9 cellular contexts compared by ENCODE assay signal in the genomic region with DNA sequence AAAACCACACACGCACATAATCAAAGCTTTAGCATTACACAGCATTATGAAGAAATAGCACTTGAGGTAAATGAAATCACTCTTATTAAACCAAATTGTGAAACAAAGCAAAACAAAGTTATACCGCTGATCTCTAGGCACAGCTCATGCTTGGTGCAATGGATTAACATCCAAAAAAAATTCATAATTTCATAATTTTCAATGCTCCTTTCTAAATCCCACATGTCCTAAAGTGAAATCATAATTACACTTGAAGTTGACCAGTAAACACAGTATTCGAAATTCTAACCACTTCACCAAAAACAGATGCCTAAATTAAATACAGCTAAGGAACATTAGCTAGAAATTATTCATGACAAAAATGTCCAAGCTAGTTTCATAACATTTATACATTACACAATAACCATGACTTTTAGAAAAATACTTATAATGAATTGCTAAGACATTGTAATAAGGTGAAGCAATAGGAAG. TPM values are rescaled to one million over a fixed set of nuclear protein-coding genes. Genes with fewer than 3 reads are reported as not detected.
A peak's percentile ranks its signal among the peaks of the same experiment; 100 is the strongest.
DNase-seq lines count a peak whose midpoint lies in the region; ATAC-seq, FAIRE-seq and TF ChIP-seq lines count a peak whose summit lies in the region.
"Had no signal": no experiment of that assay in that cellular context is flagged by ENCODE, and none has a peak within 500 bp of the region (broad histone marks: within the 10 kb centered on the region; RNA-seq: fewer than 3 reads in every experiment).

No MANE protein-coding gene starts in this region.

- peaks cover 27% of the 10 kb centered on the region for H3K79me2 ChIP-seq in PC-9 (ENCODE audit: low read depth)

- CTCF ChIA-PET in PC-9 (lab: Charles Lee) = interaction anchor here (0.7 to 1.0 kb wide), 3 partner anchors 35 to 189 kb away, joined by 3 to 5 read pairs (median 3); a partner anchor contains a TSS

- peaks cover 58% of the 10 kb centered on the region for H3K4me1 Mint-ChIP-seq in stimulated activated effector memory CD8-positive, alpha-beta T cell treated with anti-CD3 and anti-CD28 coated beads, Interleukin-12 subunit alpha, Interleukin-12 subunit beta, amount 100 ng/mL, for 72 hours

- no peak overlapping the region for H2BK5ac ChIP-seq in neuronal stem cell (ENCODE audit: low read length)

- no TSS peak for BruUV-seq in PC-9 (replicated peaks; lab: Mats Ljungman, UMichigan)

- H3K18ac ChIP-seq in neuronal stem cell (ENCODE audit: low read length) = no peak overlapping the region

- no peaks in the 10 kb centered on the region for H4K20me1 ChIP-seq in PC-9 (ENCODE audit: insufficient read depth)

- H3K4me2 ChIP-seq in PC-9 (peak overlapping the region; percentile 81), neuronal stem cell (ENCODE audit: insufficient read depth, low read length, poor library complexity, severe bottlenecking) (no peak overlapping the region)

- H3K4ac ChIP-seq in neuronal stem cell (ENCODE audit: low read length) = no peak overlapping the region

- H2BK15ac ChIP-seq in neuronal stem cell (ENCODE audit: low read length) = no peak overlapping the region

- H3K4me3 ChIP-seq in PC-9 (peak overlapping the region; percentile 82), neuronal stem cell (ENCODE audit: low read length in 2 of 2) (no peak overlapping the region)

- H3K23ac ChIP-seq in neuronal stem cell (ENCODE audit: low read depth, low read length, poor library complexity) = no peak overlapping the region

- H3K9me2 ChIP-seq in PC-9 (ENCODE audit: insufficient read depth) = no peaks in the 10 kb centered on the region

- H3K14ac ChIP-seq in neuronal stem cell (ENCODE audit: low read length) = no peak overlapping the region

- DNase-seq in GM18507 (ENCODE audit: extremely low spot score, insufficient read length, low read depth) = no peak
- peak in 1 of 2 experiments; percentile 34 for DNase-seq in PC-9
- DNase-seq in fibroblast of gingiva (ENCODE audit: low read depth) = peak; percentile 98
- DNase-seq in stimulated activated effector memory CD8-positive, alpha-beta T cell treated with anti-CD3 and anti-CD28 coated beads, Interleukin-12 subunit alpha, Interleukin-12 subunit beta, amount 100 ng/mL, for 72 hours (ENCODE audit: low spot score in 2 of 2) = no peak
- no peak for DNase-seq in neuronal stem cell (ENCODE audit: low spot score)
- DNase-seq: NCI-H1092 had no signal

- H2AK5ac ChIP-seq in neuronal stem cell (ENCODE audit: low read depth, low read length) = no peak overlapping the region

- peak overlapping the region; percentile 83 for H3K4me3 Mint-ChIP-seq in stimulated activated effector memory CD8-positive, alpha-beta T cell treated with anti-CD3 and anti-CD28 coated beads, Interleukin-12 subunit alpha, Interleukin-12 subunit beta, amount 100 ng/mL, for 72 hours

- H4K8ac ChIP-seq in neuronal stem cell (ENCODE audit: low read depth, low read length) = no peak overlapping the region

- H3K27ac Mint-ChIP-seq in stimulated activated effector memory CD8-positive, alpha-beta T cell treated with anti-CD3 and anti-CD28 coated beads, Interleukin-12 subunit alpha, Interleukin-12 subunit beta, amount 100 ng/mL, for 72 hours = no peak overlapping the region

- no peak overlapping the region for H2BK120ac ChIP-seq in neuronal stem cell (ENCODE audit: low read depth, low read length)

- H3K9ac ChIP-seq in neuronal stem cell (ENCODE audit: low read depth, low read length, poor library complexity) = no peak overlapping the region

- H2AFZ ChIP-seq in PC-9 (no peak overlapping the region), neuronal stem cell (ENCODE audit: low read length) (no peak overlapping the region)

- peaks cover 35% of the 10 kb centered on the region for H3F3A ChIP-seq in PC-9 (ENCODE audit: insufficient read depth, low read depth)

- no peaks in the 10 kb centered on the region for H3K9me3 Mint-ChIP-seq in stimulated activated effector memory CD8-positive, alpha-beta T cell treated with anti-CD3 and anti-CD28 coated beads, Interleukin-12 subunit alpha, Interleukin-12 subunit beta, amount 100 ng/mL, for 72 hours

- H3K36me3 Mint-ChIP-seq in stimulated activated effector memory CD8-positive, alpha-beta T cell treated with anti-CD3 and anti-CD28 coated beads, Interleukin-12 subunit alpha, Interleukin-12 subunit beta, amount 100 ng/mL, for 72 hours = peaks cover 48% of the 10 kb centered on the region

- H4K91ac ChIP-seq in neuronal stem cell (ENCODE audit: low read depth, low read length, poor library complexity) = no peak overlapping the region

- POLR2A ChIA-PET in PC-9 (lab: Charles Lee; ENCODE audit: unreplicated experiment) = interaction anchor here (0.6 to 0.7 kb wide), 2 partner anchors 30 to 74 kb away, joined by 3 to 9 read pairs; no protein-coding TSS in a partner anchor

- WGBS in neuronal stem cell (ENCODE audit: extremely low coverage in 2 of 2, insufficient read length in 2 of 2, insufficient replicate concordance in 1 of 2), 2 donors = no CpG with 5 or more reads among the region's 3 CpGs

- FAIRE-seq in GM18507 (lab: Jason Lieb, UNC) = peak; percentile 9

- H2BK12ac ChIP-seq in neuronal stem cell (ENCODE audit: low read length) = no peak overlapping the region

- no peak for TF ChIP-seq CTCF in PC-9 (conservative IDR thresholded peaks at IDR 0.05)

- H3K27ac ChIP-seq in PC-9 (no peak overlapping the region), neuronal stem cell (replicated peaks; ENCODE audit: low read length) (no peak overlapping the region)
- H3K27ac ChIP-seq: SJSA1 had no signal

- ATAC-seq in stimulated activated effector memory CD8-positive, alpha-beta T cell treated with anti-CD3 and anti-CD28 coated beads, Interleukin-12 subunit alpha, Interleukin-12 subunit beta, amount 100 ng/mL, for 72 hours = no peak
- ATAC-seq in HG03159 (IDR thresholded peaks at IDR 0.05; ENCODE audit: unreplicated experiment) (no peak), GM18909 (IDR thresholded peaks at IDR 0.05; ENCODE audit: poor library complexity, unreplicated experiment) (no peak)

- H3K9me3 ChIP-seq in PC-9 (ENCODE audit: insufficient read depth, low read depth) (no peaks in the 10 kb centered on the region), neuronal stem cell (replicated peaks in 1 of 2; ENCODE audit: control insufficient read depth in 2 of 2, insufficient read depth in 1 of 2, low read depth in 1 of 2, low read length in 2 of 2) (peaks cover 0 to 3% of the 10 kb centered on the region in 2 donors)
- H3K9me3 ChIP-seq: SJSA1 had no signal

- H3K4me1 ChIP-seq in PC-9 (replicated peaks; ENCODE audit: insufficient read depth) (peaks cover 19% of the 10 kb centered on the region), neuronal stem cell (ENCODE audit: control insufficient read depth in 2 of 2, insufficient read depth in 1 of 2, low read depth in 1 of 2, low read length in 2 of 2) (no peaks in the 10 kb centered on the region)

- intact Hi-C loops in PC-9 (cut with micrococcal nuclease; ENCODE audit: unreplicated experiment) = loop anchor here (2.0 kb wide), 2 partner anchors 19 to 47 kb away; a partner anchor contains a TSS

- H3K27me3 ChIP-seq in PC-9 (ENCODE audit: insufficient read depth, low read depth) (no peaks in the 10 kb centered on the region), neuronal stem cell (ENCODE audit: control insufficient read depth in 3 of 3, insufficient read depth in 3 of 3, low read depth in 1 of 3, low read length in 3 of 3) (no peaks in the 10 kb centered on the region)
- H3K27me3 ChIP-seq: SJSA1 had no signal

- H3K79me1 ChIP-seq in neuronal stem cell (ENCODE audit: low read depth, low read length) = no peaks in the 10 kb centered on the region

- H3K36me3 ChIP-seq in PC-9 (ENCODE audit: low read depth) = peaks cover 18% of the 10 kb centered on the region
- peaks cover 0 to 25% of the 10 kb centered on the region in 2 donors for H3K36me3 ChIP-seq in neuronal stem cell (replicated peaks in 1 of 2; ENCODE audit: control insufficient read depth in 2 of 2, insufficient read depth in 2 of 2, low read length in 2 of 2)

RNA-seq across cellular contexts. Expression of a gene that starts 1.5 kb away (rescaled TPM):
- total RNA-seq in PC-9 (2021) = 47.6 and 48.7 TPM in 2 replicates
- polyA plus RNA-seq in neuronal stem cell (2013, experiment 1 of 2) = 7.5 TPM
- 6.7 TPM for polyA plus RNA-seq in neuronal stem cell (2013, experiment 2 of 2)

RNA-seq across cellular contexts. Expression of a gene that starts 14.1 kb away (rescaled TPM):
- 46.5 and 98.9 TPM in 2 replicates for total RNA-seq in PC-9 (2021)
- polyA plus RNA-seq in neuronal stem cell (2013, experiment 1 of 2) = 71.8 TPM
- 69.0 TPM for polyA plus RNA-seq in neuronal stem cell (2013, experiment 2 of 2)

RNA-seq across cellular contexts. Expression of a gene that starts 19.7 kb away (rescaled TPM):
- 11.9 and 13.8 TPM in 2 replicates for total RNA-seq in PC-9 (2021)
- polyA plus RNA-seq in neuronal stem cell (2013, experiment 1 of 2) = 1.5 TPM
- 1.1 TPM for polyA plus RNA-seq in neuronal stem cell (2013, experiment 2 of 2)

RNA-seq across cellular contexts. Expression of a gene that starts 47.0 kb away (rescaled TPM):
- total RNA-seq in PC-9 (2021) = 131 and 139 TPM in 2 replicates
- polyA plus RNA-seq in neuronal stem cell (2013, experiment 1 of 2) = 27.5 TPM
- polyA plus RNA-seq in neuronal stem cell (2013, experiment 2 of 2) = 27.3 TPM
